ENCODE assay signal across 24 cellular contexts in genomic region chr15:68042156-68042854, GRCh38. TPM values are rescaled to one million over a fixed set of nuclear protein-coding genes. Genes with fewer than 3 reads are reported as not detected.
A peak's percentile ranks its signal among the peaks of the same experiment; 100 is the strongest.
DNase-seq lines count a peak whose midpoint lies in the region; ATAC-seq, FAIRE-seq and TF ChIP-seq lines count a peak whose summit lies in the region.
"Had no signal": no experiment of that assay in that cellular context is flagged by ENCODE, and none has a peak within 500 bp of the region (broad histone marks: within the 10 kb centered on the region; RNA-seq: fewer than 3 reads in every experiment).

No MANE protein-coding gene starts in this region.

- ATAC-seq in HG03108 (IDR thresholded peaks at IDR 0.05; ENCODE audit: unreplicated experiment): no peak
- ATAC-seq: foreskin keratinocyte, psoas muscle, upper lobe of right lung had no signal

- no peaks in the 10 kb centered on the region for H3K4me1 ChIP-seq in MM.1S (ENCODE audit: low read length)
- peaks cover 5% of the 10 kb centered on the region for H3K4me1 ChIP-seq in colonic mucosa
- H3K4me1 ChIP-seq in neural progenitor cell: no peaks in the 10 kb centered on the region
- H3K4me1 ChIP-seq in breast epithelium: no peaks in the 10 kb centered on the region
- H3K4me1 ChIP-seq: foreskin keratinocyte, psoas muscle, upper lobe of right lung had no signal

- no peaks in the 10 kb centered on the region for H3K9me3 ChIP-seq in MM.1S (replicated peaks; ENCODE audit: insufficient read depth, low read length)
- no peaks in the 10 kb centered on the region for H3K9me3 ChIP-seq in colonic mucosa
- H3K9me3 ChIP-seq in neural progenitor cell (ENCODE audit: low read depth): no peaks in the 10 kb centered on the region
- peaks cover 0 to 3% of the 10 kb centered on the region in 2 donors for H3K9me3 ChIP-seq in breast epithelium
- H3K9me3 ChIP-seq: psoas muscle, upper lobe of right lung had no signal

- no peak for TF ChIP-seq POLR2A in GM12892 (IDR thresholded peaks at IDR 0.05; ENCODE audit: low read depth, low read length)
- no peak for TF ChIP-seq POLR2A in breast epithelium (IDR thresholded peaks at IDR 0.05)

- no peak overlapping the region for H3K4me3 ChIP-seq in MM.1S (ENCODE audit: low read length)
- H3K4me3 ChIP-seq in colonic mucosa: no peak overlapping the region
- H3K4me3 ChIP-seq in neural progenitor cell: no peak overlapping the region
- no peak overlapping the region for H3K4me3 ChIP-seq in breast epithelium
- H3K4me3 ChIP-seq: coronary artery, psoas muscle, upper lobe of right lung had no signal

- peaks cover 24% of the 10 kb centered on the region for H3K9me3 Mint-ChIP-seq in neural progenitor cell
- H3K9me3 Mint-ChIP-seq: activated T-helper 2 cell treated with anti-CD3 and anti-CD28 coated beads, Interferon-gamma antibody, Interleukin-2, Interleukin-4, amounts not matched to agents 10 μg/mL and 5 μg/mL and 100 μg/mL, durations not matched to agents 14 hours and 24 hours and 36 hours had no signal

- no peaks in the 10 kb centered on the region for H3K9me2 ChIP-seq in MM.1S (replicated peaks; ENCODE audit: insufficient read depth, low read length)

- H3K27ac ChIP-seq in MM.1S (ENCODE audit: low read length) (no peak overlapping the region), colonic mucosa (no peak overlapping the region), neural progenitor cell (no peak overlapping the region), breast epithelium (no peak overlapping the region)
- H3K27ac ChIP-seq: coronary artery, foreskin keratinocyte, psoas muscle, upper lobe of right lung had no signal

- intact Hi-C loops in colonic mucosa (cut with DNase I) (no loop called here), breast epithelium (cut with DNase I; ENCODE audit: low total_unique reads) (no loop called here)

- H4K20me1 ChIP-seq in MM.1S (ENCODE audit: insufficient read depth, low read length) (no peaks in the 10 kb centered on the region), neural progenitor cell (ENCODE audit: low read depth) (no peaks in the 10 kb centered on the region)

- H3K27me3 ChIP-seq in MM.1S (replicated peaks; ENCODE audit: insufficient read depth, low read length) (no peaks in the 10 kb centered on the region), colonic mucosa (no peaks in the 10 kb centered on the region), neural progenitor cell (no peaks in the 10 kb centered on the region), breast epithelium (no peaks in the 10 kb centered on the region)
- H3K27me3 ChIP-seq: upper lobe of right lung had no signal

- H3K36me3 Mint-ChIP-seq in neural progenitor cell: no peaks in the 10 kb centered on the region
- H3K36me3 Mint-ChIP-seq: activated naive CD8-positive, alpha-beta T cell treated with anti-CD3 and anti-CD28 coated beads, Interleukin-2, amount 10 ng/mL, durations not matched to agents 7 days and 5 days; brain had no signal

- TF ChIP-seq CTCF in MM.1S (IDR thresholded peaks at IDR 0.05; ENCODE audit: low read length) (no peak), colonic mucosa (IDR thresholded peaks at IDR 0.05) (no peak), neural progenitor cell (IDR thresholded peaks at IDR 0.05) (no peak), breast epithelium (IDR thresholded peaks at IDR 0.05) (no peak)

- no peak overlapping the region for H3K4me3 Mint-ChIP-seq in neural progenitor cell
- H3K4me3 Mint-ChIP-seq: activated naive CD8-positive, alpha-beta T cell treated with anti-CD3 and anti-CD28 coated beads, Interleukin-2, amount 10 ng/mL, durations not matched to agents 7 days and 5 days; B cell; brain; nephron had no signal

- FAIRE-seq in GM12892 (lab: Jason Lieb, UNC): peak; percentile 78
- FAIRE-seq: G401.6, kidney, small intestine had no signal

- no peak for DNase-seq in GM12892 (ENCODE audit: insufficient read length)
- DNase-seq in MM.1S: no peak
- DNase-seq in colonic mucosa: peak; percentile 16
- no peak for DNase-seq in neural progenitor cell (ENCODE audit: low spot score)
- no peak for DNase-seq in amygdala (lab: John Stamatoyannopoulos, UW)
- no peak for DNase-seq in AG08395 (ENCODE audit: low spot score)
- no peak for DNase-seq in breast epithelium (ENCODE audit: low spot score in 2 of 2)
- DNase-seq: activated naive CD8-positive, alpha-beta T cell treated with anti-CD3 and anti-CD28 coated beads, Interleukin-2, amount 10 ng/mL, durations not matched to agents 7 days and 5 days; foreskin keratinocyte; Kasumi-1; kidney; NCI-H1436; NCI-H2171 treated with DMSO at 0.1 percent for 48 hours; psoas muscle; small intestine; stimulated activated CD4-positive, alpha-beta T cell treated with anti-CD3 and anti-CD28 coated beads, Interleukin-4, amount 100 ng/mL, for 1 hour; upper lobe of right lung had no signal

- H3K4me1 Mint-ChIP-seq in neural progenitor cell: peaks cover 2% of the 10 kb centered on the region
- H3K4me1 Mint-ChIP-seq: B cell, brain, nephron had no signal

- H3F3A ChIP-seq in MM.1S (ENCODE audit: insufficient read depth, low read length): no peaks in the 10 kb centered on the region
- no peaks in the 10 kb centered on the region for H3F3A ChIP-seq in neural progenitor cell (ENCODE audit: low read depth)

- H3K79me2 ChIP-seq in MM.1S (ENCODE audit: low read length) (no peaks in the 10 kb centered on the region), neural progenitor cell (ENCODE audit: low read depth) (no peaks in the 10 kb centered on the region)

- H3K27me3 Mint-ChIP-seq in neural progenitor cell (ENCODE audit: insufficient read depth, low read depth): peaks cover 7% of the 10 kb centered on the region

- H3K9ac ChIP-seq in MM.1S (ENCODE audit: low read length) (no peak overlapping the region), colonic mucosa (ENCODE audit: low read depth in 2 of 2, low read length in 2 of 2) (no peak overlapping the region), neural progenitor cell (no peak overlapping the region)

- no peaks in the 10 kb centered on the region for H3K36me3 ChIP-seq in MM.1S (replicated peaks; ENCODE audit: insufficient read depth, low read length)
- no peaks in the 10 kb centered on the region for H3K36me3 ChIP-seq in colonic mucosa
- H3K36me3 ChIP-seq in neural progenitor cell: no peaks in the 10 kb centered on the region
- H3K36me3 ChIP-seq in breast epithelium: no peaks in the 10 kb centered on the region
- H3K36me3 ChIP-seq: upper lobe of right lung had no signal

- 0 out of 2 replicates have a peak overlapping the region, but pooled peaks have one; percentile 2 for H3K4me2 ChIP-seq in MM.1S (ENCODE audit: low read depth, low read length)
- no peak overlapping the region for H3K4me2 ChIP-seq in neural progenitor cell

- H3K27ac Mint-ChIP-seq in neural progenitor cell: no peak overlapping the region
- H3K27ac Mint-ChIP-seq: activated naive CD8-positive, alpha-beta T cell treated with anti-CD3 and anti-CD28 coated beads, Interleukin-2, amount 10 ng/mL, durations not matched to agents 7 days and 5 days; activated T-helper 2 cell treated with anti-CD3 and anti-CD28 coated beads, Interferon-gamma antibody, Interleukin-2, Interleukin-4, amounts not matched to agents 10 μg/mL and 5 μg/mL and 100 μg/mL, durations not matched to agents 14 hours and 24 hours and 36 hours; B cell; brain; nephron had no signal

- H2AFZ ChIP-seq in MM.1S (ENCODE audit: low read length) (peak overlapping the region; percentile 10; the same call in 1 of the 2 replicates), neural progenitor cell (replicated peaks) (peak overlapping the region; percentile 28)

RNA-seq across cellular contexts. Expression of gene PIAS1, which starts 11.8 kb away (rescaled TPM):
- 32.2 TPM for polyA plus RNA-seq in GM12892 (2012; ENCODE audit: missing spikeins)
- total RNA-seq in colonic mucosa (10 to 100 TPM; 26.6 to 33.0 TPM), neural progenitor cell (ENCODE audit: low replicate concordance) (34.6 and 48.2 TPM in 2 replicates), breast epithelium (10 to 100 TPM; 43.9 to 77.4 (median 57.1) TPM)
